8 cellular contexts compared by ENCODE assay signal in genomic region chr5:36879274-36880033, GRCh38. TPM values are rescaled to one million over a fixed set of nuclear protein-coding genes. Genes with fewer than 3 reads are reported as not detected.
DNase-seq lines count a peak whose midpoint lies in the region; ATAC-seq and TF ChIP-seq lines count a peak whose summit lies in the region.

No MANE protein-coding gene starts in this region.

- peaks cover 7 to 46% (median 28%) of the 10 kb centered on the region in 10 experiments; a peak in 19 of 20 replicates for H3K4me1 ChIP-seq in BLaER1 treated with 17β-estradiol and CSF1 and Interleukin-3, amounts not matched to agents 10 nM and 100 nM
- H3K4me1 ChIP-seq in duodenal mucosa (ENCODE audit: control insufficient read depth in 1 of 2, insufficient read depth in 2 of 2, low read length in 2 of 2) = peaks cover 27 to 39% of the 10 kb centered on the region in 2 donors

- ATAC-seq in GM21619 (IDR thresholded peaks at IDR 0.05; ENCODE audit: unreplicated experiment) = no peak
- no peak for ATAC-seq in HG03095 (IDR thresholded peaks at IDR 0.05; ENCODE audit: unreplicated experiment)

- TF ChIP-seq CTCF in neural cell (IDR thresholded peaks at IDR 0.05; ENCODE audit: poor library complexity, severe bottlenecking) = no peak

- no peaks in the 10 kb centered on the region for H3K9me2 ChIP-seq in neural cell (ENCODE audit: insufficient read depth, low read length)

- peaks cover 65 to 87% (median 81%) of the 10 kb centered on the region in 11 experiments for H4K20me1 ChIP-seq in BLaER1 treated with 17β-estradiol and CSF1 and Interleukin-3, amounts not matched to agents 10 nM and 100 nM
- H4K20me1 ChIP-seq in neural cell (ENCODE audit: insufficient read depth) = peaks cover 17% of the 10 kb centered on the region

- no peak for DNase-seq in MG63
- no peak for DNase-seq in EL
- no peak for DNase-seq in RKO (ENCODE audit: low spot score)

- peaks cover 0 to 6% (median 0%) of the 10 kb centered on the region in 11 experiments; a peak in 5 of 22 replicates for H3K36me3 ChIP-seq in BLaER1 treated with 17β-estradiol and CSF1 and Interleukin-3, amounts not matched to agents 10 nM and 100 nM
- H3K36me3 ChIP-seq in MG63 = no peaks in the 10 kb centered on the region; the same call in 1 of the 2 replicates
- no peaks in the 10 kb centered on the region for H3K36me3 ChIP-seq in duodenal mucosa (ENCODE audit: control insufficient read depth in 1 of 2, insufficient read depth in 2 of 2, low read length in 2 of 2)
- H3K36me3 ChIP-seq in neural cell (ENCODE audit: insufficient read depth, low read length) = no peaks in the 10 kb centered on the region

- peak overlapping the region; percentile 93 to 100 (median 99); a peak in 18 of 22 replicates for H3K9ac ChIP-seq in BLaER1 treated with 17β-estradiol and CSF1 and Interleukin-3, amounts not matched to agents 10 nM and 100 nM
- H3K9ac ChIP-seq in duodenal mucosa (ENCODE audit: low read depth in 1 of 2, low read length in 2 of 2) (peak overlapping the region in 1 of 2 donors; percentile 98), neural cell (ENCODE audit: low read length) (peak overlapping the region; percentile 97)

- H3K4me3 ChIP-seq in BLaER1 treated with 17β-estradiol and CSF1 and Interleukin-3, amounts not matched to agents 10 nM and 100 nM = peak overlapping the region; percentile 76 to 98 (median 94)
- H3K4me3 ChIP-seq in MG63 = peak overlapping the region; percentile 83
- H3K4me3 ChIP-seq in duodenal mucosa (ENCODE audit: low read depth in 1 of 2, low read length in 2 of 2) = peak overlapping the region; percentile 95 to 98
- peak overlapping the region; percentile 85 for H3K4me3 ChIP-seq in neural cell (ENCODE audit: low read length)

- H3K27me3 ChIP-seq in BLaER1 treated with 17β-estradiol and CSF1 and Interleukin-3, amounts not matched to agents 10 nM and 100 nM = no peaks in the 10 kb centered on the region
- H3K27me3 ChIP-seq in MG63 = no peaks in the 10 kb centered on the region
- H3K27me3 ChIP-seq in duodenal mucosa (ENCODE audit: control insufficient read depth in 1 of 2, insufficient read depth in 2 of 2, low read length in 2 of 2) = no peaks in the 10 kb centered on the region
- no peaks in the 10 kb centered on the region for H3K27me3 ChIP-seq in neural cell (ENCODE audit: insufficient read depth, low read depth, low read length)

- H3K79me2 ChIP-seq in neural cell (replicated peaks; ENCODE audit: insufficient read depth, low read length) = peaks cover 88% of the 10 kb centered on the region

- H3F3A ChIP-seq in neural cell (ENCODE audit: insufficient read depth, low read length, poor library complexity, severe bottlenecking) = no peaks in the 10 kb centered on the region

- TF ChIP-seq EP300 in neural cell (conservative IDR thresholded peaks at IDR 0.05; ENCODE audit: poor library complexity, severe bottlenecking) = no peak

- H3K4me2 ChIP-seq in BLaER1 treated with 17β-estradiol and CSF1 and Interleukin-3, amounts not matched to agents 10 nM and 100 nM = peak overlapping the region; percentile 74 to 98 (median 89); a peak in 21 of 22 replicates
- peak overlapping the region; percentile 96 for H3K4me2 ChIP-seq in neural cell (ENCODE audit: low read length)

- H2AFZ ChIP-seq in neural cell (ENCODE audit: low read depth, low read length) = no peak overlapping the region

- peak overlapping the region in 9 of 11 experiments; percentile 93 to 99 (median 98); a peak in 11 of 22 replicates for H3K27ac ChIP-seq in BLaER1 treated with 17β-estradiol and CSF1 and Interleukin-3, amounts not matched to agents 10 nM and 100 nM
- H3K27ac ChIP-seq in duodenal mucosa (ENCODE audit: low read depth, low read length) (no peak overlapping the region), neural cell (ENCODE audit: low read length) (peak overlapping the region; percentile 96)

- H3K9me3 ChIP-seq in BLaER1 treated with 17β-estradiol and CSF1 and Interleukin-3, amounts not matched to agents 10 nM and 100 nM (replicated peaks in 1 of 11) = no peaks in the 10 kb centered on the region; a peak in 1 of 22 replicates
- H3K9me3 ChIP-seq in MG63 (no peaks in the 10 kb centered on the region), duodenal mucosa (ENCODE audit: control insufficient read depth in 1 of 2, low read length in 2 of 2) (no peaks in the 10 kb centered on the region), neural cell (ENCODE audit: low read length) (no peaks in the 10 kb centered on the region)

- TF ChIP-seq RAD21 in neural cell (conservative IDR thresholded peaks at IDR 0.05) = no peak

TF ChIP-seq in neural cell, 6 proteins besides CTCF, POLR2A, EP300 and RAD21:
- TF ChIP-seq EZH2 (IDR thresholded peaks at IDR 0.05; ENCODE audit: borderline replicate concordance, insufficient read depth, low read length, poor library complexity, severe bottlenecking) = no peak

RNA-seq across cellular contexts. Expression of gene NIPBL, which starts 2.9 kb away (rescaled TPM):
- total RNA-seq in MG63 (2014; rRNA removed; shearing (Covaris generic); ENCODE audit: low replicate concordance) = 10.6 and 21.7 TPM in 2 replicates
- polyA plus RNA-seq in neural cell = 23.4 and 27.5 TPM in 2 replicates
- polyA minus RNA-seq in neural cell = 103 and 129 TPM in 2 replicates
